In genomic region chr16:89330177-89330856, GRCh38 we compare ENCODE assay signal across 8 cellular contexts.
A peak's percentile ranks its signal among the peaks of the same experiment; 100 is the strongest.
DNase-seq lines count a peak whose midpoint lies in the region; ATAC-seq and TF ChIP-seq lines count a peak whose summit lies in the region.

No MANE protein-coding gene starts in this region.

- H3K9me3 ChIP-seq in right cardiac atrium (ENCODE audit: control insufficient read depth, low read length) = no peaks in the 10 kb centered on the region
- H3K9me3 ChIP-seq in upper lobe of left lung = no peaks in the 10 kb centered on the region
- no peaks in the 10 kb centered on the region for H3K9me3 ChIP-seq in prostate gland

- no peaks in the 10 kb centered on the region for H3K9me3 Mint-ChIP-seq in activated T-helper 1 cell treated with anti-CD3 and anti-CD28 coated beads, Interleukin-12 subunit alpha, Interleukin-12 subunit beta, Interleukin-2, Interleukin-4 antibody, amounts not matched to agents 30 ng/mL and 10 ng/mL and 1 ng/mL, durations not matched to agents 14 hours and 24 hours and 36 hours

- WGBS in right cardiac atrium = 25% methylated on average over 25 of the region's 25 CpGs
- 35 to 36% methylated on average over 15 to 16 of the region's 25 CpGs for WGBS in upper lobe of left lung, 2 donors
- 52% methylated on average over 15 of the region's 25 CpGs for WGBS in prostate gland

- H3K4me3 ChIP-seq in right cardiac atrium (ENCODE audit: low read length) = no peak overlapping the region
- H3K4me3 ChIP-seq in upper lobe of left lung = peak overlapping the region in 1 of 4 donors; percentile 19
- no peak overlapping the region for H3K4me3 ChIP-seq in prostate gland

- peaks cover 8% of the 10 kb centered on the region for H3K36me3 Mint-ChIP-seq in activated T-helper 1 cell treated with anti-CD3 and anti-CD28 coated beads, Interleukin-12 subunit alpha, Interleukin-12 subunit beta, Interleukin-2, Interleukin-4 antibody, amounts not matched to agents 30 ng/mL and 10 ng/mL and 1 ng/mL, durations not matched to agents 14 hours and 24 hours and 36 hours (ENCODE audit: low read depth)

- H3K27me3 Mint-ChIP-seq in activated T-helper 1 cell treated with anti-CD3 and anti-CD28 coated beads, Interleukin-12 subunit alpha, Interleukin-12 subunit beta, Interleukin-2, Interleukin-4 antibody, amounts not matched to agents 30 ng/mL and 10 ng/mL and 1 ng/mL, durations not matched to agents 14 hours and 24 hours and 36 hours (ENCODE audit: insufficient read depth) = no peaks in the 10 kb centered on the region

- peaks cover 76% of the 10 kb centered on the region for H3K4me1 Mint-ChIP-seq in activated T-helper 1 cell treated with anti-CD3 and anti-CD28 coated beads, Interleukin-12 subunit alpha, Interleukin-12 subunit beta, Interleukin-2, Interleukin-4 antibody, amounts not matched to agents 30 ng/mL and 10 ng/mL and 1 ng/mL, durations not matched to agents 14 hours and 24 hours and 36 hours (ENCODE audit: low read depth)

- TF ChIP-seq EP300 in upper lobe of left lung (IDR thresholded peaks at IDR 0.05) = no peak

- peak overlapping the region; percentile 42 for H3K4me3 Mint-ChIP-seq in activated T-helper 1 cell treated with anti-CD3 and anti-CD28 coated beads, Interleukin-12 subunit alpha, Interleukin-12 subunit beta, Interleukin-2, Interleukin-4 antibody, amounts not matched to agents 30 ng/mL and 10 ng/mL and 1 ng/mL, durations not matched to agents 14 hours and 24 hours and 36 hours

- TF ChIP-seq CTCF in upper lobe of left lung (IDR thresholded peaks at IDR 0.05) = no peak
- TF ChIP-seq CTCF in prostate gland (IDR thresholded peaks at IDR 0.05) = no peak

- H3K27me3 ChIP-seq in right cardiac atrium (ENCODE audit: control insufficient read depth, insufficient read depth) = no peaks in the 10 kb centered on the region
- H3K27me3 ChIP-seq in upper lobe of left lung = no peaks in the 10 kb centered on the region
- no peaks in the 10 kb centered on the region for H3K27me3 ChIP-seq in prostate gland (replicated peaks; ENCODE audit: insufficient read depth)

- H3K27ac Mint-ChIP-seq in activated T-helper 1 cell treated with anti-CD3 and anti-CD28 coated beads, Interleukin-12 subunit alpha, Interleukin-12 subunit beta, Interleukin-2, Interleukin-4 antibody, amounts not matched to agents 30 ng/mL and 10 ng/mL and 1 ng/mL, durations not matched to agents 14 hours and 24 hours and 36 hours = peak overlapping the region; percentile 44

- peak overlapping the region; percentile 28 for H3K27ac ChIP-seq in right cardiac atrium (ENCODE audit: low read length)
- H3K27ac ChIP-seq in upper lobe of left lung = peak overlapping the region; percentile 50 to 81 (median 78)
- H3K27ac ChIP-seq in prostate gland = no peak overlapping the region

- H3K4me1 ChIP-seq in right cardiac atrium (ENCODE audit: control insufficient read depth, insufficient read depth, low read length) (peaks cover 28% of the 10 kb centered on the region), upper lobe of left lung (peaks cover 55 to 73% (median 64%) of the 10 kb centered on the region in 4 donors), prostate gland (replicated peaks) (peaks cover 15% of the 10 kb centered on the region)

- intact Hi-C loops in Right ventricle myocardium superior (cut with DNase I) (loop anchor here (5.0 to 10.0 kb wide), 2 partner anchors 177 to 224 kb away; partner anchors contain the start of gene SPG7), Right ventricle myocardium inferior (cut with DNase I) (loop anchor here (5.0 kb wide), 2 partner anchors 52 to 177 kb away; partner anchors contain the start of gene SPG7), right cardiac atrium (cut with DNase I) (loop anchor here in 2 of 4 donors (5.0 to 10.0 kb wide), 2 partner anchors 164 to 177 kb away; partner anchors contain the start of genes ANKRD11 (in 1 of the 2) and SPG7 (in 1 of the 2)), prostate gland (cut with DNase I) (loop anchor here (10.0 kb wide), 1 partner anchor 234 kb away; the partner anchor contains the start of gene RPL13)
- intact Hi-C loops in activated T-helper 1 cell treated with anti-CD3 and anti-CD28 coated beads, Interleukin-12 subunit alpha, Interleukin-12 subunit beta, Interleukin-2, Interleukin-4 antibody, amounts not matched to agents 30 ng/mL and 10 ng/mL and 1 ng/mL, durations not matched to agents 14 hours and 24 hours and 36 hours (cut with micrococcal nuclease) = loop anchor here (5.0 kb wide), 1 partner anchor 112 kb away; no protein-coding TSS in a partner anchor

- TF ChIP-seq POLR2A in upper lobe of left lung (IDR thresholded peaks at IDR 0.05) = no peak
- TF ChIP-seq POLR2A in prostate gland (IDR thresholded peaks at IDR 0.05) = no peak

- peak; percentile 62 for DNase-seq in Right ventricle myocardium superior
- DNase-seq in Right ventricle myocardium inferior (ENCODE audit: missing footprints) = no peak
- DNase-seq in activated T-helper 1 cell treated with anti-CD3 and anti-CD28 coated beads, Interleukin-12 subunit alpha, Interleukin-12 subunit beta, Interleukin-2, Interleukin-4 antibody, amounts not matched to agents 30 ng/mL and 10 ng/mL and 1 ng/mL, durations not matched to agents 14 hours and 24 hours and 36 hours (ENCODE audit: low spot score) = no peak
- DNase-seq in right cardiac atrium = peak in 2 of 3 donors; percentile 67 to 72
- peak; percentile 57 to 80 for DNase-seq in upper lobe of left lung
- DNase-seq in prostate gland (ENCODE audit: low spot score) = no peak

- ATAC-seq in Right ventricle myocardium superior (ENCODE audit: poor library complexity) = peak; percentile 2
- ATAC-seq in Right ventricle myocardium inferior = no peak
- ATAC-seq in right cardiac atrium = peak in 1 of 2 donors; percentile 8
- ATAC-seq in upper lobe of left lung (ENCODE audit: low FRiP score in 2 of 2) = no peak
- ATAC-seq in GM18519 (IDR thresholded peaks at IDR 0.05; ENCODE audit: low FRiP score, unreplicated experiment) = no peak
- no peak for ATAC-seq in GM21576 (IDR thresholded peaks at IDR 0.05; ENCODE audit: unreplicated experiment)

- H3K36me3 ChIP-seq in upper lobe of left lung (peaks cover 0 to 4% (median 0%) of the 10 kb centered on the region in 4 donors), prostate gland (no peaks in the 10 kb centered on the region)

Comparison
In these comparisons a context has a peak if more than half of its experiments do, and no peak if none do; other contexts are left out.
1. DNase-seq: peak in Right ventricle myocardium superior (single experiment), right cardiac atrium (2 of 3) and upper lobe of left lung (2 of 2); none in Right ventricle myocardium inferior (single experiment), activated T-helper 1 cell treated with anti-CD3 and anti-CD28 coated beads, Interleukin-12 subunit alpha, Interleukin-12 subunit beta, Interleukin-2, Interleukin-4 antibody, amounts not matched to agents 30 ng/mL and 10 ng/mL and 1 ng/mL, durations not matched to agents 14 hours and 24 hours and 36 hours (single experiment) and prostate gland (single experiment).
2. H3K27ac ChIP-seq: peak in right cardiac atrium (single experiment) and upper lobe of left lung (4 of 4); none in prostate gland (0 of 2).